Comparison of ENCODE assay signal across 30 cellular contexts in genomic region chr13:84933797-84934196, GRCh38.
"Had no signal": no experiment of that assay in that cellular context is flagged by ENCODE, and none has a peak within 500 bp of the region (broad histone marks: within the 10 kb centered on the region; RNA-seq: fewer than 3 reads in every experiment).

No MANE protein-coding gene starts in this region.

- FAIRE-seq: colon, keratinocyte, urothelium cell line had no signal

- H3K27ac ChIP-seq: dorsolateral prefrontal cortex, epithelial cell of prostate, gastrocnemius medialis, parathyroid adenoma, right lobe of liver, thoracic aorta, tibial nerve, upper lobe of left lung had no signal

- H3K4me2 ChIP-seq: smooth muscle cell had no signal

- H3K9me3 Mint-ChIP-seq: endodermal cell; stimulated activated effector memory CD8-positive, alpha-beta T cell treated with anti-CD3 and anti-CD28 coated beads, Interleukin-12 subunit alpha, Interleukin-12 subunit beta, amount 100 ng/mL, for 72 hours had no signal

- H3K4me1 Mint-ChIP-seq: endodermal cell; memory B cell; neural crest cell; stimulated activated effector memory CD8-positive, alpha-beta T cell treated with anti-CD3 and anti-CD28 coated beads, Interleukin-12 subunit alpha, Interleukin-12 subunit beta, amount 100 ng/mL, for 72 hours had no signal

- H2AFZ ChIP-seq: parathyroid adenoma had no signal

- H3K4me1 ChIP-seq: gastrocnemius medialis, parathyroid adenoma, right lobe of liver, upper lobe of left lung had no signal

- H3K27me3 Mint-ChIP-seq: memory B cell; naive B cell; natural killer cell treated with Interleukin-12 subunit alpha and Interleukin-12 subunit beta and Interleukin-15 and Interleukin-18, amount 100 ng/mL, for 72 hours; progenitor cell of endocrine pancreas had no signal

- H3K36me3 Mint-ChIP-seq: memory B cell; mesothelial cell of epicardium; naive B cell; natural killer cell treated with Interleukin-12 subunit alpha and Interleukin-12 subunit beta and Interleukin-15 and Interleukin-18, amount 100 ng/mL, for 72 hours; stimulated activated effector memory CD8-positive, alpha-beta T cell treated with anti-CD3 and anti-CD28 coated beads, Interleukin-12 subunit alpha, Interleukin-12 subunit beta, amount 100 ng/mL, for 72 hours had no signal

- H3K79me2 ChIP-seq: parathyroid adenoma had no signal

- H3K27me3 ChIP-seq: dorsolateral prefrontal cortex, gastrocnemius medialis, right lobe of liver, tibial nerve, upper lobe of left lung had no signal

- H3K4me3 Mint-ChIP-seq: endodermal cell; memory B cell; mesothelial cell of epicardium; natural killer cell treated with Interleukin-12 subunit alpha and Interleukin-12 subunit beta and Interleukin-15 and Interleukin-18, amount 100 ng/mL, for 72 hours; neural crest cell; stimulated activated effector memory CD8-positive, alpha-beta T cell treated with anti-CD3 and anti-CD28 coated beads, Interleukin-12 subunit alpha, Interleukin-12 subunit beta, amount 100 ng/mL, for 72 hours had no signal

- H3K4me3 ChIP-seq: gastrocnemius medialis, lung, mucosa of descending colon, right lobe of liver, smooth muscle cell, thoracic aorta, tibial nerve, upper lobe of left lung had no signal

- ATAC-seq: esophagus mucosa; gastrocnemius medialis; mucosa of descending colon; natural killer cell treated with Interleukin-12 subunit alpha and Interleukin-12 subunit beta and Interleukin-15 and Interleukin-18, amount 100 ng/mL, for 72 hours; stimulated activated effector memory CD8-positive, alpha-beta T cell treated with anti-CD3 and anti-CD28 coated beads, Interleukin-12 subunit alpha, Interleukin-12 subunit beta, amount 100 ng/mL, for 72 hours; stimulated activated naive CD8-positive, alpha-beta T cell treated with anti-CD3 and anti-CD28 coated beads, Interleukin-15, Interleukin-2, amounts not matched to agents 100 U/mL and 50 U/mL, for 24 hours had no signal

- DNase-seq: dorsolateral prefrontal cortex; effector CD4-positive, alpha-beta T cell; endodermal cell; gastrocnemius medialis; head of caudate nucleus; mucosa of descending colon; naive B cell; right lobe of liver; stimulated activated CD4-positive, alpha-beta T cell treated with anti-CD3 and anti-CD28 coated beads, Interleukin-12 subunit alpha, Interleukin-12 subunit beta, amount 100 ng/mL, for 4 hours; stimulated activated CD4-positive, alpha-beta T cell treated with anti-CD3 and anti-CD28 coated beads, Interleukin-2, amount 100 ng/mL, for 24 hours; stimulated activated CD4-positive, alpha-beta T cell treated with anti-CD3 and anti-CD28 coated beads, Interleukin-4, amount 100 ng/mL, for 24 hours; stimulated activated naive CD8-positive, alpha-beta T cell treated with anti-CD3 and anti-CD28 coated beads, Interleukin-15, Interleukin-2, amounts not matched to agents 100 U/mL and 50 U/mL, for 24 hours; substantia nigra; upper lobe of left lung had no signal

- H3K9me3 ChIP-seq: gastrocnemius medialis, mucosa of descending colon, right lobe of liver, thoracic aorta, tibial nerve, upper lobe of left lung had no signal

- H3K9ac ChIP-seq: parathyroid adenoma had no signal

- H3K36me3 ChIP-seq: gastrocnemius medialis, right lobe of liver, thoracic aorta, tibial nerve, upper lobe of left lung had no signal

- H3K27ac Mint-ChIP-seq: endodermal cell; memory B cell; mesothelial cell of epicardium; natural killer cell treated with Interleukin-12 subunit alpha and Interleukin-12 subunit beta and Interleukin-15 and Interleukin-18, amount 100 ng/mL, for 72 hours; progenitor cell of endocrine pancreas; stimulated activated effector memory CD8-positive, alpha-beta T cell treated with anti-CD3 and anti-CD28 coated beads, Interleukin-12 subunit alpha, Interleukin-12 subunit beta, amount 100 ng/mL, for 72 hours had no signal
